In the genomic region with DNA sequence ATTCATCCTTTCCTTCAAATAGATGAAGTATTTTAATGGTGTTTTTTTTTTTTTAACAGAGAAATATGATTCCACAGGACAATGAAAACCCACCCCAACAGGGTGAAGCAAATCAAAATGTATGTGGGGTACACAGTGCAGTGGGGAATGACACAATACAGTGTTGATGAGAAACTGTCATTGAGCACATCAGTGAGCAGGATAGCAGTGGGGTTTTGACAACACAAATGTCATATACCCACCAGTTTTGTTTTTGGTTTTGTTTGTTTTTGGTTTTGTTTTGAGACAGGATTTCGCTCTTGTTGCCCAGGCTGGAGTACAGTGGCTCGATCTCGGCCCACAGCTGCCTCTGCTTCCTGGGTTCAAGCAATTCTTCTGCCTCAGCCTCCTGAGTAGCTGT, we compare ENCODE assay signal across 23 cellular contexts. TPM values are rescaled to one million over a fixed set of nuclear protein-coding genes. Genes with fewer than 3 reads are reported as not detected.
A peak's percentile ranks its signal among the peaks of the same experiment; 100 is the strongest.
DNase-seq lines count a peak whose midpoint lies in the region; FAIRE-seq and TF ChIP-seq lines count a peak whose summit lies in the region.
"Had no signal": no experiment of that assay in that cellular context is flagged by ENCODE, and none has a peak within 500 bp of the region (broad histone marks: within the 10 kb centered on the region; RNA-seq: fewer than 3 reads in every experiment).

No MANE protein-coding gene starts in this region.

- H3K9me3 Mint-ChIP-seq in activated naive CD8-positive, alpha-beta T cell (ENCODE audit: low read depth): no peaks in the 10 kb centered on the region
- peaks cover 12% of the 10 kb centered on the region for H3K9me3 Mint-ChIP-seq in neural crest cell

- no peak for TF ChIP-seq CTCF in GM10248 (IDR thresholded peaks at IDR 0.05; ENCODE audit: control extremely low read depth, extremely low read depth, low read depth, missing control alignments)
- TF ChIP-seq CTCF in neural crest cell (conservative IDR thresholded peaks at IDR 0.05): no peak
- no peak for TF ChIP-seq CTCF in WERI-Rb-1 (IDR thresholded peaks at IDR 0.05; ENCODE audit: low read depth, low read length)

- H3K36me3 Mint-ChIP-seq in activated naive CD8-positive, alpha-beta T cell: peaks cover 10% of the 10 kb centered on the region
- peaks cover 36% of the 10 kb centered on the region for H3K36me3 Mint-ChIP-seq in neural crest cell (ENCODE audit: low read depth)

- H3K27ac Mint-ChIP-seq in activated naive CD8-positive, alpha-beta T cell: no peak overlapping the region
- H3K27ac Mint-ChIP-seq in neural crest cell (ENCODE audit: unreplicated experiment): no peak overlapping the region
- H3K27ac Mint-ChIP-seq: activated naive CD4-positive, alpha-beta T cell treated with anti-CD3 and anti-CD28 coated beads, Interleukin-2, amount 50 U/mL, for 72 hours had no signal

- H3K27ac ChIP-seq in WERI-Rb-1: no peak overlapping the region
- H3K27ac ChIP-seq: left ventricle myocardium inferior, SJSA1, tibial artery had no signal

- CTCF ChIA-PET in GM10248 (lab: Yijun Ruan, JAX): no interaction called here

- H3K4me3 ChIP-seq in WERI-Rb-1 (ENCODE audit: low read depth, low read length): no peak overlapping the region
- H3K4me3 ChIP-seq: SJSA1 had no signal

- peak; percentile 61 for DNase-seq in GM10248 (ENCODE audit: extremely low spot score)
- DNase-seq in GM19239 (ENCODE audit: insufficient read length, low spot score): no peak
- DNase-seq in neural crest cell (ENCODE audit: low read depth, low spot score): no peak
- no peak for DNase-seq in NCI-H82 treated with DMSO at 0.1 percent for 48 hours (lab: John Stamatoyannopoulos, UW; ENCODE audit: unreplicated experiment)
- DNase-seq in activated CD4-positive, CD25-positive, alpha-beta regulatory T cell treated with anti-CD3 and anti-CD28 coated beads, Interleukin-2, amount 50 U/mL, for 72 hours: no peak
- no peak for DNase-seq in cortex of kidney (lab: John Stamatoyannopoulos, UW)
- no peak for DNase-seq in WERI-Rb-1
- DNase-seq: activated CD4-positive, alpha-beta T cell treated with anti-CD3 and anti-CD28 coated beads, Interleukin-2, amount 50 U/mL, for 4 hours; cerebellar nuclear complex; DMS79; HCEC 1CT; left ventricle myocardium inferior; MM.1S; NCI-H1436 treated with DMSO at 0.1 percent for 48 hours; NCI-H510A treated with DMSO at 0.1 percent for 48 hours; stimulated activated naive CD4-positive, alpha-beta T cell; tibial artery had no signal

- H3K4me3 Mint-ChIP-seq in activated naive CD8-positive, alpha-beta T cell: peak overlapping the region; percentile 85
- H3K4me3 Mint-ChIP-seq in neural crest cell: peak overlapping the region; percentile 97

- H3K27me3 Mint-ChIP-seq in activated naive CD8-positive, alpha-beta T cell: peaks cover 3% of the 10 kb centered on the region
- no peaks in the 10 kb centered on the region for H3K27me3 Mint-ChIP-seq in neural crest cell (ENCODE audit: low read depth)

- FAIRE-seq in GM19239 (lab: Jason Lieb, UNC): peak; percentile 60
- FAIRE-seq: K562, RCC 7860 had no signal

- H3K9me3 ChIP-seq in WERI-Rb-1 (ENCODE audit: severe bottlenecking): no peaks in the 10 kb centered on the region
- H3K9me3 ChIP-seq: left ventricle myocardium inferior, tibial artery had no signal

- no peaks in the 10 kb centered on the region for H3K27me3 ChIP-seq in WERI-Rb-1 (ENCODE audit: insufficient read depth, low read depth, severe bottlenecking)
- H3K27me3 ChIP-seq: SJSA1, tibial artery had no signal

- H3K4me1 Mint-ChIP-seq in activated naive CD8-positive, alpha-beta T cell (ENCODE audit: low read depth): peaks cover 4% of the 10 kb centered on the region
- H3K4me1 Mint-ChIP-seq in neural crest cell: peaks cover 28% of the 10 kb centered on the region

- POLR2A ChIA-PET in GM10248 (lab: Yijun Ruan, JAX): no interaction called here

- H3K36me3 ChIP-seq in WERI-Rb-1: no peaks in the 10 kb centered on the region

RNA-seq across cellular contexts. Expression of a gene that starts 29.2 kb away (rescaled TPM):
- total RNA-seq in neural crest cell: 9.4 and 10.0 TPM in 2 replicates

RNA-seq across cellular contexts. Expression of a gene that starts 41.0 kb away (rescaled TPM):
- total RNA-seq in neural crest cell: 2.1 and 2.5 TPM in 2 replicates
- total RNA-seq: epithelial cell of proximal tubule had no signal

RNA-seq across cellular contexts. Expression of a gene that starts 46.4 kb away (rescaled TPM):
- 8.1 and 9.1 TPM in 2 replicates for total RNA-seq in neural crest cell

RNA-seq across cellular contexts. Expression of a gene that starts 58.3 kb away (rescaled TPM):
- 5.7 and 5.8 TPM in 2 replicates for total RNA-seq in neural crest cell
